In the genomic region with DNA sequence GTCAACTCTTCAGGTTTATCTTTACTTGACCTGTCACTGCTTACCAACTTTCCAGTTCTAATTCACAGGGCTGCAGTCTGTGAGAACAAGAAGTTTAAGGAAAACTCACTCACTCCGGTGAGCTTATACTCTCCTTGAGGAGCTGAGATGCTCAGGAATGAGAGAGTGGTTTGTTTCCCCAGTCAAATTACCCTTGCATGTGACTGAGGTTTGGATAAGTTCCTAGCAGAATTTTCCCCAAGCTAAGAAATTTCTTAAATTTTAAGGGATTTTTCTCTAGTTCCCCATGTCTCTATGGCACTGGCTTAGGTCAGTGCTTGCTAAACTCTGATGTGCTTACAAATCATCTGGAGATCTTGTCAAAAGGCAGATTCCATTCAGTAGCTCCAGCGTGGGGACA, we compare ENCODE assay signal across 22 cellular contexts. TPM values are rescaled to one million over a fixed set of nuclear protein-coding genes. Genes with fewer than 3 reads are reported as not detected.
"Had no signal": no experiment of that assay in that cellular context is flagged by ENCODE, and none has a peak within 500 bp of the region (broad histone marks: within the 10 kb centered on the region; RNA-seq: fewer than 3 reads in every experiment).

No MANE protein-coding gene starts in this region.

- H3K27ac ChIP-seq: colonic mucosa, esophagus muscularis mucosa, heart right ventricle, left lung, neural progenitor cell, prostate gland, tibial artery had no signal

- H3K27me3 ChIP-seq: colonic mucosa, heart right ventricle, left lung, tibial artery had no signal

- ATAC-seq: left lung; mucosa of descending colon; naive thymus-derived CD4-positive, alpha-beta T cell; stimulated activated naive CD8-positive, alpha-beta T cell treated with anti-CD3 and anti-CD28 coated beads, Interleukin-15, amount 100 ng/mL, for 72 hours had no signal

- H3K9me3 ChIP-seq: colonic mucosa, esophagus muscularis mucosa, left lung, mucosa of descending colon, prostate gland, tibial artery had no signal

- H3K4me1 ChIP-seq: colonic mucosa, esophagus muscularis mucosa, heart right ventricle, neural progenitor cell, prostate gland, tibial artery had no signal

- DNase-seq: colonic mucosa; dermis blood vessel endothelial cell; effector memory CD4-positive, alpha-beta T cell; glutamatergic neuron; heart right ventricle; hippocampal formation; left cardiac atrium; left lung; mucosa of descending colon; naive thymus-derived CD4-positive, alpha-beta T cell; right cardiac atrium; stimulated activated CD4-positive, alpha-beta T cell treated with anti-CD3 and anti-CD28 coated beads, Interleukin-12 subunit alpha, Interleukin-12 subunit beta, amount 100 ng/mL, for 4 hours; stimulated activated CD4-positive, alpha-beta T cell treated with anti-CD3 and anti-CD28 coated beads, Interleukin-1b, Interleukin-23, amount 100 ng/mL, for 48 hours; stimulated activated CD4-positive, alpha-beta T cell treated with anti-CD3 and anti-CD28 coated beads, Interleukin-4, amount 100 ng/mL, for 1 hour; stimulated activated CD8-positive, alpha-beta memory T cell treated with anti-CD3 and anti-CD28 coated beads, Interleukin-4, amount 100 ng/mL, for 48 hours; stimulated activated naive CD4-positive, alpha-beta T cell; stimulated activated naive CD8-positive, alpha-beta T cell treated with anti-CD3 and anti-CD28 coated beads, Interleukin-15, amount 100 ng/mL, for 72 hours; tibial artery had no signal

- H3K36me3 ChIP-seq: colonic mucosa, esophagus muscularis mucosa, heart right ventricle, left lung, neural progenitor cell, prostate gland, tibial artery had no signal

- H3K4me3 ChIP-seq: colonic mucosa, esophagus muscularis mucosa, heart right ventricle, left lung, mucosa of descending colon, neural progenitor cell, prostate gland, smooth muscle cell, tibial artery had no signal

RNA-seq across cellular contexts. Expression of a gene that starts 12.8 kb away (rescaled TPM):
- total RNA-seq: naive thymus-derived CD4-positive, alpha-beta T cell had no signal
- polyA plus RNA-seq: naive thymus-derived CD4-positive, alpha-beta T cell had no signal
